9 cellular contexts compared by ENCODE assay signal in genomic region chr9:78109075-78109474, GRCh38.
"Had no signal": no experiment of that assay in that cellular context is flagged by ENCODE, and none has a peak within 500 bp of the region (broad histone marks: within the 10 kb centered on the region; RNA-seq: fewer than 3 reads in every experiment).

No MANE protein-coding gene starts in this region.

- H3K4me3 ChIP-seq: GM23248, HAP-1, K562 had no signal

- DNase-seq: GM23248, GOT3, H7, HFFc6 had no signal

- H3K27ac ChIP-seq: GM23248, KMS-11 had no signal

- FAIRE-seq: HTR-8/SVneo, K562 had no signal

- H3K9me3 ChIP-seq: HAP-1 had no signal

- H2AFZ ChIP-seq: GM23248 had no signal

- H3K4me1 ChIP-seq: HAP-1 had no signal

- H3K9ac ChIP-seq: GM23248, KMS-11 had no signal

- ATAC-seq: HCT116, K562 had no signal

- H3K36me3 ChIP-seq: HAP-1 had no signal

- H3K4me2 ChIP-seq: KMS-11 had no signal
